Comparison of ENCODE assay signal across 7 cellular contexts in genomic region chr7:832292-832967, GRCh38. TPM values are rescaled to one million over a fixed set of nuclear protein-coding genes. Genes with fewer than 3 reads are reported as not detected.
DNase-seq lines count a peak whose midpoint lies in the region; ATAC-seq and TF ChIP-seq lines count a peak whose summit lies in the region.

TSS of gene SUN1 (plus strand) at chr7:832476. CDS start at chr7:832525, 49 bp downstream.

- no peaks in the 10 kb centered on the region for H3K27me3 Mint-ChIP-seq in activated CD4-positive, alpha-beta T cell treated with anti-CD3 and anti-CD28 coated beads, Interleukin-2, amount 10 ng/mL, durations not matched to agents 7 days and 5 days
- H3K27me3 Mint-ChIP-seq in mesothelial cell of epicardium (ENCODE audit: low read depth) = no peaks in the 10 kb centered on the region
- no peaks in the 10 kb centered on the region for H3K27me3 Mint-ChIP-seq in stimulated activated memory B cell treated with anti-CD40 and anti-IgM and Interleukin-4, amounts not matched to agents 10 μg/mL and 1 μg/mL and 100 μg/mL, for 72 hours

- peaks cover 57% of the 10 kb centered on the region for H3K4me1 Mint-ChIP-seq in activated CD4-positive, alpha-beta T cell treated with anti-CD3 and anti-CD28 coated beads, Interleukin-2, amount 10 ng/mL, durations not matched to agents 7 days and 5 days
- H3K4me1 Mint-ChIP-seq in mesothelial cell of epicardium = peaks cover 28% of the 10 kb centered on the region
- H3K4me1 Mint-ChIP-seq in stimulated activated memory B cell treated with anti-CD40 and anti-IgM and Interleukin-4, amounts not matched to agents 10 μg/mL and 1 μg/mL and 100 μg/mL, for 72 hours = peaks cover 70% of the 10 kb centered on the region

- DNase-seq in GM19240 (ENCODE audit: insufficient read length, low spot score) (peak; percentile 43), dermis microvascular lymphatic vessel endothelial cell (ENCODE audit: low read depth in 2 of 2) (peak; percentile 97), mesothelial cell of epicardium (ENCODE audit: low spot score in 2 of 2, unreplicated experiment in 2 of 2) (no peak), NCI-H1105 (lab: John Stamatoyannopoulos, UW) (no peak)
- DNase-seq in activated CD4-positive, alpha-beta T cell treated with anti-CD3 and anti-CD28 coated beads, Interleukin-2, amount 10 ng/mL, durations not matched to agents 7 days and 5 days = peak; percentile 81

- CTCF ChIA-PET in activated CD4-positive, alpha-beta T cell treated with anti-CD3 and anti-CD28 coated beads, Interleukin-2, amount 10 ng/mL, durations not matched to agents 7 days and 5 days (lab: Charles Lee) = interaction anchor here (0.6 to 1.7 kb wide), 6 partner anchors 8 to 570 kb away, joined by 3 to 5 read pairs (median 4); no protein-coding TSS in a partner anchor

- peak; percentile 45 for ATAC-seq in HG03442 (IDR thresholded peaks at IDR 0.05; ENCODE audit: unreplicated experiment)
- peak; percentile 69 for ATAC-seq in stimulated activated memory B cell treated with anti-CD40 and anti-IgM and Interleukin-4, amounts not matched to agents 10 μg/mL and 1 μg/mL and 100 μg/mL, for 72 hours

- H3K27ac Mint-ChIP-seq in activated CD4-positive, alpha-beta T cell treated with anti-CD3 and anti-CD28 coated beads, Interleukin-2, amount 10 ng/mL, durations not matched to agents 7 days and 5 days = peak within 1 kb of the TSS; percentile 95
- peak within 1 kb of the TSS; percentile 99 for H3K27ac Mint-ChIP-seq in mesothelial cell of epicardium
- H3K27ac Mint-ChIP-seq in stimulated activated memory B cell treated with anti-CD40 and anti-IgM and Interleukin-4, amounts not matched to agents 10 μg/mL and 1 μg/mL and 100 μg/mL, for 72 hours = peak within 1 kb of the TSS; percentile 94

- no peak for TF ChIP-seq CTCF in mesothelial cell of epicardium (IDR thresholded peaks at IDR 0.05; ENCODE audit: unreplicated experiment)

- POLR2A ChIA-PET in activated CD4-positive, alpha-beta T cell treated with anti-CD3 and anti-CD28 coated beads, Interleukin-2, amount 10 ng/mL, durations not matched to agents 7 days and 5 days (lab: Charles Lee) = interaction anchor here (0.6 kb wide), 1 partner anchor 69 kb away, joined by 3 read pairs; no protein-coding TSS in a partner anchor

- H3K4me3 Mint-ChIP-seq in activated CD4-positive, alpha-beta T cell treated with anti-CD3 and anti-CD28 coated beads, Interleukin-2, amount 10 ng/mL, durations not matched to agents 7 days and 5 days = peak within 1 kb of the TSS; percentile 70
- H3K4me3 Mint-ChIP-seq in mesothelial cell of epicardium = peak within 1 kb of the TSS; percentile 41
- H3K4me3 Mint-ChIP-seq in stimulated activated memory B cell treated with anti-CD40 and anti-IgM and Interleukin-4, amounts not matched to agents 10 μg/mL and 1 μg/mL and 100 μg/mL, for 72 hours = peak within 1 kb of the TSS; percentile 79

- H3K9me3 Mint-ChIP-seq in activated CD4-positive, alpha-beta T cell treated with anti-CD3 and anti-CD28 coated beads, Interleukin-2, amount 10 ng/mL, durations not matched to agents 7 days and 5 days = no peaks in the 10 kb centered on the region
- no peaks in the 10 kb centered on the region for H3K9me3 Mint-ChIP-seq in mesothelial cell of epicardium
- H3K9me3 Mint-ChIP-seq in stimulated activated memory B cell treated with anti-CD40 and anti-IgM and Interleukin-4, amounts not matched to agents 10 μg/mL and 1 μg/mL and 100 μg/mL, for 72 hours = no peaks in the 10 kb centered on the region

- H3K36me3 Mint-ChIP-seq in activated CD4-positive, alpha-beta T cell treated with anti-CD3 and anti-CD28 coated beads, Interleukin-2, amount 10 ng/mL, durations not matched to agents 7 days and 5 days (ENCODE audit: low read depth) = peaks cover 13% of the 10 kb centered on the region
- H3K36me3 Mint-ChIP-seq in mesothelial cell of epicardium = peaks cover 4% of the 10 kb centered on the region
- peaks cover 18% of the 10 kb centered on the region for H3K36me3 Mint-ChIP-seq in stimulated activated memory B cell treated with anti-CD40 and anti-IgM and Interleukin-4, amounts not matched to agents 10 μg/mL and 1 μg/mL and 100 μg/mL, for 72 hours

RNA-seq across cellular contexts. Expression of gene SUN1, which starts in this region (rescaled TPM):
- total RNA-seq in activated CD4-positive, alpha-beta T cell treated with anti-CD3 and anti-CD28 coated beads, Interleukin-2, amount 10 ng/mL, durations not matched to agents 7 days and 5 days = 10 to 100 TPM; 76.8 to 78.5 TPM
- total RNA-seq in dermis microvascular lymphatic vessel endothelial cell (132 and 134 TPM in 2 replicates), mesothelial cell of epicardium (199 to 201 TPM (median 200 TPM) in 3 replicates)

Comparison
In these comparisons a context has a peak if more than half of its experiments do, and no peak if none do; other contexts are left out.
1. DNase-seq: peak in GM19240 (single experiment), activated CD4-positive, alpha-beta T cell treated with anti-CD3 and anti-CD28 coated beads, Interleukin-2, amount 10 ng/mL, durations not matched to agents 7 days and 5 days (single experiment) and dermis microvascular lymphatic vessel endothelial cell (2 of 2); none in mesothelial cell of epicardium (0 of 2) and NCI-H1105 (single experiment).
2. Peak in every context shown above with its lines, with median percentiles within 50 percentile points of each other: H3K27ac Mint-ChIP-seq and H3K4me3 Mint-ChIP-seq.